Comparison of ENCODE assay signal across 8 cellular contexts in genomic region chr1:155241069-155241679, GRCh38.
A peak's percentile ranks its signal among the peaks of the same experiment; 100 is the strongest.
DNase-seq lines count a peak whose midpoint lies in the region; ATAC-seq and TF ChIP-seq lines count a peak whose summit lies in the region.

No MANE protein-coding gene starts in this region.

- peak overlapping the region; percentile 68; the same call in 1 of the 2 replicates for H3K9ac ChIP-seq in BLaER1

- H3K27ac ChIP-seq in BLaER1 (peak overlapping the region; percentile 24; the same call in 1 of the 2 replicates), coronary artery (peak overlapping the region in 1 of 2 donors; percentile 50)

- H3K9me3 ChIP-seq in BLaER1, result no peaks in the 10 kb centered on the region

- H3K36me3 ChIP-seq in BLaER1, result peaks cover 30% of the 10 kb centered on the region

- H3K4me3 ChIP-seq in BLaER1 (peak overlapping the region; percentile 60), HFF-Myc (replicated peaks; ENCODE audit: low read depth, low read length) (peak overlapping the region; percentile 45), coronary artery (peak overlapping the region; percentile 55)

- H3K27me3 ChIP-seq in BLaER1, result no peaks in the 10 kb centered on the region

- DNase-seq in HFF-Myc (ENCODE audit: extremely low read depth, low read depth) (peak; percentile 93), NCI-H524 (lab: John Stamatoyannopoulos, UW) (peak; percentile 65 to 80), coronary artery (ENCODE audit: low spot score) (peak; percentile 79), kidney tubule cell (ENCODE audit: low spot score) (peak; percentile 80)
- peak; percentile 50 for DNase-seq in stimulated activated CD4-positive, alpha-beta T cell treated with anti-CD3 and anti-CD28 coated beads, Interleukin-1b, Interleukin-23, amount 100 ng/mL, for 48 hours

- H3K4me1 ChIP-seq in BLaER1, result peaks cover 48% of the 10 kb centered on the region

- no peaks in the 10 kb centered on the region for H4K20me1 ChIP-seq in BLaER1

- peak overlapping the region; percentile 98 for H3K4me2 ChIP-seq in BLaER1

- peak; percentile 51 to 65 for ATAC-seq in activated CD4-positive, CD25-positive, alpha-beta regulatory T cell treated with anti-CD3 and anti-CD28 coated beads, Interleukin-2, amount 50 U/mL, for 24 hours
- ATAC-seq in HG03108 (IDR thresholded peaks at IDR 0.05; ENCODE audit: unreplicated experiment), result no peak

- no peak for TF ChIP-seq CTCF in HFF-Myc (IDR thresholded peaks at IDR 0.05; ENCODE audit: low read depth, low read length, missing control alignments)
- no peak for TF ChIP-seq CTCF in coronary artery (IDR thresholded peaks at IDR 0.05)
